In the genomic region with DNA sequence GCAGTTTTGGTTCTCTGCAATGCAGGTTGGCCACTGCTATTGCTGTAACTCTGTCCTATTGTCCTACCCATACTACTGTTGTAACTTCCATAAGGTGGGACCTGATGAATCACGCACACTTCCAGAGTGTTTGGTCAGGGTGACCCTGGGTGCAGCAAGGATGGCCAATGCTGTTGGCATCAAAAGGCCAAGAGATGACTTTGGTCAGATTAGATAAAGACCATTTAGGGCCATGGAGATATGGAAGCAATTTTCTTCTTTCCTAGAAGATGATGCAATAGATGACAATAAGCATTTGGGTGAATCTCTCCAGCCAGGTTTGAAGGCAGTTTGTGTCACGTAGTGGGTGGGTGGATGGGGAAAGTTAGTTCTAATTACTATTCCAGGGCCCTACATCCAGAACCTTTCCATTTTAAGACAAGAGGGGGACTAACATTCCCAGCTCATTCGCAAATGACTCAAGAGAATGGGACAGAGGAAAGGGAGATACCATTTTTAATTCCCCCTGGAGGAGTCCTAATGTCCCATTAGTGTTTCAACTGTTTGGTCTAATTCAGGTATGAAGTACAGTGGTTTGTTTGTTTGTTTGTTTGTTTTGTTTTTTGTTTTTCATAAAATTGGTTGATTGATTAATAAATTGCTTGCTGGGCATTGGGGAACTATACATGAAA, we compare ENCODE assay signal across 1 cellular context.
A peak's percentile ranks its signal among the peaks of the same experiment; 100 is the strongest.
TF ChIP-seq lines count a peak whose summit lies in the region.

No MANE protein-coding gene starts in this region.

TF ChIP-seq in H1, 55 proteins besides CTCF, POLR2A, EP300 and RAD21:
- no peak for TF ChIP-seq TAF7 (optimal IDR thresholded peaks at IDR 0.05; ENCODE audit: borderline replicate concordance, low read depth, low read length)
- TF ChIP-seq E2F6 (IDR thresholded peaks at IDR 0.05) = no peak
- TF ChIP-seq NANOG (IDR thresholded peaks at IDR 0.05; ENCODE audit: insufficient read depth, low read depth, low read length, poor library complexity, severe bottlenecking) = no peak
- no peak for TF ChIP-seq ATF3 (IDR thresholded peaks at IDR 0.05; ENCODE audit: insufficient read depth, low read depth, low read length)
- TF ChIP-seq CEBPB (IDR thresholded peaks at IDR 0.05; ENCODE audit: low read depth, low read length) = peak; percentile 51
- no peak for TF ChIP-seq SAP30 (IDR thresholded peaks at IDR 0.05; ENCODE audit: insufficient read depth, insufficient replicate concordance, low read length)
